In the genomic region with DNA sequence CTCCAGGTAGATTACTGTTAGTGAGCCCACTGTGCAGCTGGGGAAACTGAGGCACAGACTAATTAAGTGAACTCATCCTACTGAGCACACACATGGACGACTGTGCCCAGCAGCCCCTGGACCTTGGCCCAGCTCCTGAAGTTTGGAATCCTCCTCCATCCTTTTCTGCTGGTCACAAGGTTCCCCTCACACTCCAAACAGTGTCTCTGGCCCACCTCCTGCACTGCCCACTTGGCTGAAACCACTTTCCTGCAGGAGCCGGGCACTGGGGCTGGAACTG, we compare ENCODE assay signal across 11 cellular contexts. TPM values are rescaled to one million over a fixed set of nuclear protein-coding genes. Genes with fewer than 3 reads are reported as not detected.
A peak's percentile ranks its signal among the peaks of the same experiment; 100 is the strongest.
DNase-seq lines count a peak whose midpoint lies in the region; ATAC-seq and TF ChIP-seq lines count a peak whose summit lies in the region.
"Had no signal": no experiment of that assay in that cellular context is flagged by ENCODE, and none has a peak within 500 bp of the region (broad histone marks: within the 10 kb centered on the region; RNA-seq: fewer than 3 reads in every experiment).

No MANE protein-coding gene starts in this region.

- H3K27me3 ChIP-seq in mucosa of stomach (ENCODE audit: control insufficient read depth, insufficient read depth, low read length) (no peaks in the 10 kb centered on the region), tibial artery (no peaks in the 10 kb centered on the region)

- peaks cover 46% of the 10 kb centered on the region for H3K4me1 Mint-ChIP-seq in activated naive CD8-positive, alpha-beta T cell treated with anti-CD3 and anti-CD28 coated beads, Interleukin-2, amount 10 ng/mL, durations not matched to agents 7 days and 5 days
- H3K4me1 Mint-ChIP-seq in activated naive CD8-positive, alpha-beta T cell treated with anti-CD3 and anti-CD28 coated beads, Interleukin-2, amount 50 U/mL, for 24 hours, result peaks cover 79% of the 10 kb centered on the region
- H3K4me1 Mint-ChIP-seq in activated CD8-positive, alpha-beta memory T cell treated with anti-CD3 and anti-CD28 coated beads, Interleukin-2, amount 10 ng/mL, durations not matched to agents 7 days and 5 days, result peaks cover 66% of the 10 kb centered on the region

- H3K36me3 ChIP-seq in mucosa of stomach (ENCODE audit: control insufficient read depth, insufficient read depth, low read length) (no peaks in the 10 kb centered on the region), tibial artery (no peaks in the 10 kb centered on the region)

- H3K27me3 Mint-ChIP-seq in activated naive CD8-positive, alpha-beta T cell treated with anti-CD3 and anti-CD28 coated beads, Interleukin-2, amount 10 ng/mL, durations not matched to agents 7 days and 5 days, result no peaks in the 10 kb centered on the region
- H3K27me3 Mint-ChIP-seq in activated naive CD8-positive, alpha-beta T cell treated with anti-CD3 and anti-CD28 coated beads, Interleukin-2, amount 50 U/mL, for 24 hours, result no peaks in the 10 kb centered on the region
- no peaks in the 10 kb centered on the region for H3K27me3 Mint-ChIP-seq in activated CD8-positive, alpha-beta memory T cell treated with anti-CD3 and anti-CD28 coated beads, Interleukin-2, amount 10 ng/mL, durations not matched to agents 7 days and 5 days

- TF ChIP-seq CTCF in coronary artery (IDR thresholded peaks at IDR 0.05), result no peak
- no peak for TF ChIP-seq CTCF in tibial artery (IDR thresholded peaks at IDR 0.05)

- H3K4me1 ChIP-seq in mucosa of stomach (ENCODE audit: control insufficient read depth, insufficient read depth, low read length) (peaks cover 57% of the 10 kb centered on the region), tibial artery (peaks cover 0 to 56% (median 42%) of the 10 kb centered on the region in 4 donors)

- POLR2A ChIA-PET in activated naive CD8-positive, alpha-beta T cell treated with anti-CD3 and anti-CD28 coated beads, Interleukin-2, amount 10 ng/mL, durations not matched to agents 7 days and 5 days (lab: Charles Lee), result interaction anchor here (0.7 to 1.1 kb wide), 2 partner anchors 8 to 147 kb away, joined by 3 to 5 read pairs; no protein-coding TSS in a partner anchor

- H3K9me3 ChIP-seq in mucosa of stomach (ENCODE audit: control insufficient read depth, low read length), result no peaks in the 10 kb centered on the region
- no peaks in the 10 kb centered on the region for H3K9me3 ChIP-seq in tibial artery

- intact Hi-C loops in tibial artery (cut with DNase I; ENCODE audit: low total_unique reads), result no loop called here

- CTCF ChIA-PET in activated CD8-positive, alpha-beta memory T cell treated with anti-CD3 and anti-CD28 coated beads, Interleukin-2, amount 10 ng/mL, durations not matched to agents 7 days and 5 days (lab: Charles Lee), result interaction anchor here (2.5 to 15.6 kb wide), 2 partner anchors 10 to 30 kb away, joined by 11 to 192 read pairs; partner anchors contain the start of gene AANAT

- no peak overlapping the region for H3K4me3 Mint-ChIP-seq in activated naive CD8-positive, alpha-beta T cell treated with anti-CD3 and anti-CD28 coated beads, Interleukin-2, amount 10 ng/mL, durations not matched to agents 7 days and 5 days
- no peak overlapping the region for H3K4me3 Mint-ChIP-seq in activated naive CD8-positive, alpha-beta T cell treated with anti-CD3 and anti-CD28 coated beads, Interleukin-2, amount 50 U/mL, for 24 hours
- H3K4me3 Mint-ChIP-seq in activated CD8-positive, alpha-beta memory T cell treated with anti-CD3 and anti-CD28 coated beads, Interleukin-2, amount 10 ng/mL, durations not matched to agents 7 days and 5 days, result no peak overlapping the region
- H3K4me3 Mint-ChIP-seq: activated CD8-positive, alpha-beta T cell treated with anti-CD3 and anti-CD28 coated beads, Interleukin-2, amount 10 ng/mL, durations not matched to agents 7 days and 5 days had no signal

- H3K4me3 ChIP-seq in coronary artery (peak overlapping the region; percentile 57), mucosa of stomach (ENCODE audit: low read length) (no peak overlapping the region), tibial artery (peak overlapping the region; percentile 20 to 24)

- H3K27ac Mint-ChIP-seq in activated naive CD8-positive, alpha-beta T cell treated with anti-CD3 and anti-CD28 coated beads, Interleukin-2, amount 10 ng/mL, durations not matched to agents 7 days and 5 days, result peak overlapping the region; percentile 30
- H3K27ac Mint-ChIP-seq in activated naive CD8-positive, alpha-beta T cell treated with anti-CD3 and anti-CD28 coated beads, Interleukin-2, amount 50 U/mL, for 24 hours, result no peak overlapping the region
- no peak overlapping the region for H3K27ac Mint-ChIP-seq in activated CD8-positive, alpha-beta memory T cell treated with anti-CD3 and anti-CD28 coated beads, Interleukin-2, amount 10 ng/mL, durations not matched to agents 7 days and 5 days
- H3K27ac Mint-ChIP-seq: activated CD8-positive, alpha-beta T cell treated with anti-CD3 and anti-CD28 coated beads, Interleukin-2, amount 10 ng/mL, durations not matched to agents 7 days and 5 days had no signal

- H3K27ac ChIP-seq in coronary artery (peak overlapping the region; percentile 67 to 83), tibial artery (peak overlapping the region; percentile 76 to 85)

- H3K9me3 Mint-ChIP-seq in activated naive CD8-positive, alpha-beta T cell treated with anti-CD3 and anti-CD28 coated beads, Interleukin-2, amount 10 ng/mL, durations not matched to agents 7 days and 5 days, result no peaks in the 10 kb centered on the region
- H3K9me3 Mint-ChIP-seq in activated naive CD8-positive, alpha-beta T cell treated with anti-CD3 and anti-CD28 coated beads, Interleukin-2, amount 50 U/mL, for 24 hours, result no peaks in the 10 kb centered on the region
- no peaks in the 10 kb centered on the region for H3K9me3 Mint-ChIP-seq in activated CD8-positive, alpha-beta memory T cell treated with anti-CD3 and anti-CD28 coated beads, Interleukin-2, amount 10 ng/mL, durations not matched to agents 7 days and 5 days (ENCODE audit: low read depth)

- DNase-seq in activated naive CD8-positive, alpha-beta T cell treated with anti-CD3 and anti-CD28 coated beads, Interleukin-2, amount 10 ng/mL, durations not matched to agents 7 days and 5 days, result no peak
- DNase-seq in activated naive CD8-positive, alpha-beta T cell treated with anti-CD3 and anti-CD28 coated beads, Interleukin-2, amount 50 U/mL, for 24 hours, result no peak
- no peak for DNase-seq in coronary artery (ENCODE audit: low spot score)
- no peak for DNase-seq in tibial artery
- no peak for DNase-seq in ecto neural progenitor cell (ENCODE audit: low spot score)
- no peak for DNase-seq in activated CD8-positive, alpha-beta memory T cell treated with anti-CD3 and anti-CD28 coated beads, Interleukin-2, amount 10 ng/mL, durations not matched to agents 7 days and 5 days
- DNase-seq: activated CD8-positive, alpha-beta T cell treated with anti-CD3 and anti-CD28 coated beads, Interleukin-2, amount 10 ng/mL, durations not matched to agents 7 days and 5 days had no signal

- no peak for ATAC-seq in activated naive CD8-positive, alpha-beta T cell treated with anti-CD3 and anti-CD28 coated beads, Interleukin-2, amount 10 ng/mL, durations not matched to agents 7 days and 5 days (ENCODE audit: low read depth)
- no peak for ATAC-seq in activated naive CD8-positive, alpha-beta T cell treated with anti-CD3 and anti-CD28 coated beads, Interleukin-2, amount 50 U/mL, for 24 hours
- no peak for ATAC-seq in HG02763 (IDR thresholded peaks at IDR 0.05; ENCODE audit: unreplicated experiment)
- no peak for ATAC-seq in activated CD8-positive, alpha-beta memory T cell treated with anti-CD3 and anti-CD28 coated beads, Interleukin-2, amount 10 ng/mL, durations not matched to agents 7 days and 5 days
- ATAC-seq: activated CD8-positive, alpha-beta T cell treated with anti-CD3 and anti-CD28 coated beads, Interleukin-2, amount 10 ng/mL, durations not matched to agents 7 days and 5 days had no signal

- no peaks in the 10 kb centered on the region for H3K36me3 Mint-ChIP-seq in activated naive CD8-positive, alpha-beta T cell treated with anti-CD3 and anti-CD28 coated beads, Interleukin-2, amount 10 ng/mL, durations not matched to agents 7 days and 5 days
- peaks cover 2% of the 10 kb centered on the region for H3K36me3 Mint-ChIP-seq in activated naive CD8-positive, alpha-beta T cell treated with anti-CD3 and anti-CD28 coated beads, Interleukin-2, amount 50 U/mL, for 24 hours (ENCODE audit: low read depth)
- H3K36me3 Mint-ChIP-seq in activated CD8-positive, alpha-beta memory T cell treated with anti-CD3 and anti-CD28 coated beads, Interleukin-2, amount 10 ng/mL, durations not matched to agents 7 days and 5 days, result no peaks in the 10 kb centered on the region

- H3K9ac ChIP-seq in mucosa of stomach (ENCODE audit: low read length), result peak overlapping the region; percentile 52

RNA-seq across cellular contexts. Expression of gene RHBDF2, which starts 3.6 kb away (rescaled TPM):
- total RNA-seq in activated naive CD8-positive, alpha-beta T cell treated with anti-CD3 and anti-CD28 coated beads, Interleukin-2, amount 10 ng/mL, durations not matched to agents 7 days and 5 days, result 10 to 100 TPM; 65.1 to 67.2 TPM
- total RNA-seq in activated CD8-positive, alpha-beta memory T cell treated with anti-CD3 and anti-CD28 coated beads, Interleukin-2, amount 10 ng/mL, durations not matched to agents 7 days and 5 days, result 10 to 100 TPM; 29.6 to 42.1 TPM

RNA-seq across cellular contexts. Expression of gene AANAT, which starts 30.2 kb away (rescaled TPM):
- not detected for total RNA-seq in activated naive CD8-positive, alpha-beta T cell treated with anti-CD3 and anti-CD28 coated beads, Interleukin-2, amount 10 ng/mL, durations not matched to agents 7 days and 5 days
- total RNA-seq in activated CD8-positive, alpha-beta memory T cell treated with anti-CD3 and anti-CD28 coated beads, Interleukin-2, amount 10 ng/mL, durations not matched to agents 7 days and 5 days, result not detected
- total RNA-seq: A673; activated CD8-positive, alpha-beta T cell treated with anti-CD3 and anti-CD28 coated beads, Interleukin-2, amount 10 ng/mL, durations not matched to agents 7 days and 5 days; omental fat pad had no signal

RNA-seq across cellular contexts. Expression of gene CYGB, which starts 39.9 kb away (rescaled TPM):
- under 1 TPM in 1 of 2 experiments, not detected in 1; 0.37 TPM for total RNA-seq in activated naive CD8-positive, alpha-beta T cell treated with anti-CD3 and anti-CD28 coated beads, Interleukin-2, amount 10 ng/mL, durations not matched to agents 7 days and 5 days
- not detected for total RNA-seq in activated CD8-positive, alpha-beta memory T cell treated with anti-CD3 and anti-CD28 coated beads, Interleukin-2, amount 10 ng/mL, durations not matched to agents 7 days and 5 days

RNA-seq across cellular contexts. Expression of gene PRCD, which starts 42.2 kb away (rescaled TPM):
- 1 to 10 TPM in 1 of 2 experiments, under 1 TPM in 1; 0.78 to 1.1 TPM for total RNA-seq in activated naive CD8-positive, alpha-beta T cell treated with anti-CD3 and anti-CD28 coated beads, Interleukin-2, amount 10 ng/mL, durations not matched to agents 7 days and 5 days
- total RNA-seq in activated CD8-positive, alpha-beta memory T cell treated with anti-CD3 and anti-CD28 coated beads, Interleukin-2, amount 10 ng/mL, durations not matched to agents 7 days and 5 days, result not detected
- total RNA-seq: A673; activated CD8-positive, alpha-beta T cell treated with anti-CD3 and anti-CD28 coated beads, Interleukin-2, amount 10 ng/mL, durations not matched to agents 7 days and 5 days had no signal

RNA-seq across cellular contexts. Expression of gene UBE2O, which starts 44.7 kb away (rescaled TPM):
- 10 to 100 TPM; 31.3 to 31.4 TPM for total RNA-seq in activated naive CD8-positive, alpha-beta T cell treated with anti-CD3 and anti-CD28 coated beads, Interleukin-2, amount 10 ng/mL, durations not matched to agents 7 days and 5 days
- 10 to 100 TPM; 30.2 to 34.7 TPM for total RNA-seq in activated CD8-positive, alpha-beta memory T cell treated with anti-CD3 and anti-CD28 coated beads, Interleukin-2, amount 10 ng/mL, durations not matched to agents 7 days and 5 days
